In genomic region chr12:15827136-15827535, GRCh38 we compare ENCODE assay signal across 27 cellular contexts.
"Had no signal": no experiment of that assay in that cellular context is flagged by ENCODE, and none has a peak within 500 bp of the region (broad histone marks: within the 10 kb centered on the region; RNA-seq: fewer than 3 reads in every experiment).

No MANE protein-coding gene starts in this region.

- H3K27ac Mint-ChIP-seq: naive thymus-derived CD4-positive, alpha-beta T cell; natural killer cell treated with Interleukin-12 subunit alpha and Interleukin-12 subunit beta and Interleukin-15 and Interleukin-18, amount 100 ng/mL, for 72 hours; stimulated activated memory B cell treated with anti-CD40 and anti-IgM and Interleukin-4, amounts not matched to agents 10 μg/mL and 1 μg/mL and 100 μg/mL, for 72 hours; stimulated activated naive CD8-positive, alpha-beta T cell treated with anti-CD3 and anti-CD28 coated beads, Interleukin-15, amount 100 ng/mL, for 72 hours; type B pancreatic cell had no signal

- H3K4me3 ChIP-seq: left lung, lower lobe of right lung, ovary, prostate gland, skin epidermis, spleen, tibial nerve, uterus had no signal

- H3K9me3 Mint-ChIP-seq: naive thymus-derived CD4-positive, alpha-beta T cell; natural killer cell treated with Interleukin-12 subunit alpha and Interleukin-12 subunit beta and Interleukin-15 and Interleukin-18, amount 100 ng/mL, for 72 hours; stimulated activated memory B cell treated with anti-CD40 and anti-IgM and Interleukin-4, amounts not matched to agents 10 μg/mL and 1 μg/mL and 100 μg/mL, for 72 hours; stimulated activated naive CD8-positive, alpha-beta T cell treated with anti-CD3 and anti-CD28 coated beads, Interleukin-15, amount 100 ng/mL, for 72 hours; type B pancreatic cell had no signal

- H3K4me1 Mint-ChIP-seq: stimulated activated memory B cell treated with anti-CD40 and anti-IgM and Interleukin-4, amounts not matched to agents 10 μg/mL and 1 μg/mL and 100 μg/mL, for 72 hours; stimulated activated naive CD8-positive, alpha-beta T cell treated with anti-CD3 and anti-CD28 coated beads, Interleukin-15, amount 100 ng/mL, for 72 hours had no signal

- H3K27me3 ChIP-seq: left lung, ovary, tibial nerve, uterus had no signal

- H3K36me3 Mint-ChIP-seq: naive thymus-derived CD4-positive, alpha-beta T cell; natural killer cell treated with Interleukin-12 subunit alpha and Interleukin-12 subunit beta and Interleukin-15 and Interleukin-18, amount 100 ng/mL, for 72 hours; stimulated activated memory B cell treated with anti-CD40 and anti-IgM and Interleukin-4, amounts not matched to agents 10 μg/mL and 1 μg/mL and 100 μg/mL, for 72 hours had no signal

- H3K36me3 ChIP-seq: left lung, lower lobe of right lung, ovary, prostate gland, spleen, tibial nerve, uterus had no signal

- FAIRE-seq: keratinocyte had no signal

- H3K4me1 ChIP-seq: left lung, lower lobe of right lung, prostate gland, spleen, uterus had no signal

- H3K27ac ChIP-seq: left lung, lower lobe of right lung, ovary, prostate gland, skin epidermis, spleen, tibial nerve, uterus had no signal

- H3K27me3 Mint-ChIP-seq: stimulated activated memory B cell treated with anti-CD40 and anti-IgM and Interleukin-4, amounts not matched to agents 10 μg/mL and 1 μg/mL and 100 μg/mL, for 72 hours; stimulated activated naive CD8-positive, alpha-beta T cell treated with anti-CD3 and anti-CD28 coated beads, Interleukin-15, amount 100 ng/mL, for 72 hours had no signal

- DNase-seq: hippocampal formation; kidney glomerular epithelial cell; left cardiac atrium; left lung; lower lobe of right lung; mammary epithelial cell; mesenchymal stem cell; naive thymus-derived CD4-positive, alpha-beta T cell; ovary; posterior cingulate gyrus; retina; right cardiac atrium; spleen; stimulated activated CD4-positive, alpha-beta T cell treated with anti-CD3 and anti-CD28 coated beads, Interleukin-4, amount 100 ng/mL, for 24 hours; stimulated activated CD8-positive, alpha-beta memory T cell treated with anti-CD3 and anti-CD28 coated beads, Interleukin-4, amount 100 ng/mL, for 48 hours; stimulated activated naive CD4-positive, alpha-beta T cell treated with Interleukin-2 at 50 U/mL for 16 hours; stimulated activated naive CD8-positive, alpha-beta T cell treated with anti-CD3 and anti-CD28 coated beads, Interleukin-15, amount 100 ng/mL, for 72 hours; substantia nigra; uterus had no signal

- H3K9me3 ChIP-seq: left lung, lower lobe of right lung, ovary, prostate gland, spleen, tibial nerve, uterus had no signal

- H3K4me3 Mint-ChIP-seq: naive thymus-derived CD4-positive, alpha-beta T cell; natural killer cell treated with Interleukin-12 subunit alpha and Interleukin-12 subunit beta and Interleukin-15 and Interleukin-18, amount 100 ng/mL, for 72 hours; stimulated activated memory B cell treated with anti-CD40 and anti-IgM and Interleukin-4, amounts not matched to agents 10 μg/mL and 1 μg/mL and 100 μg/mL, for 72 hours; stimulated activated naive CD8-positive, alpha-beta T cell treated with anti-CD3 and anti-CD28 coated beads, Interleukin-15, amount 100 ng/mL, for 72 hours; type B pancreatic cell had no signal

- ATAC-seq: left cardiac atrium; left lung; lower lobe of right lung; naive thymus-derived CD4-positive, alpha-beta T cell; natural killer cell treated with Interleukin-12 subunit alpha and Interleukin-12 subunit beta and Interleukin-15 and Interleukin-18, amount 100 ng/mL, for 72 hours; right cardiac atrium; sciatic nerve; stimulated activated memory B cell treated with anti-CD40 and anti-IgM and Interleukin-4, amounts not matched to agents 10 μg/mL and 1 μg/mL and 100 μg/mL, for 72 hours; stimulated activated naive CD8-positive, alpha-beta T cell treated with anti-CD3 and anti-CD28 coated beads, Interleukin-15, amount 100 ng/mL, for 72 hours had no signal
